16 cellular contexts compared by ENCODE assay signal in genomic region chr19:13001166-13001501, GRCh38. TPM values are rescaled to one million over a fixed set of nuclear protein-coding genes. Genes with fewer than 3 reads are reported as not detected.
DNase-seq lines count a peak whose midpoint lies in the region; ATAC-seq, FAIRE-seq and TF ChIP-seq lines count a peak whose summit lies in the region.
"Had no signal": no experiment of that assay in that cellular context is flagged by ENCODE, and none has a peak within 500 bp of the region (broad histone marks: within the 10 kb centered on the region; RNA-seq: fewer than 3 reads in every experiment).

No MANE protein-coding gene starts in this region.

- no peak overlapping the region for H3K4me2 ChIP-seq in HepG2 (ENCODE audit: low read depth, low read length)

- TF ChIP-seq POLR2A in HepG2 (IDR thresholded peaks at IDR 0.05; ENCODE audit: insufficient read depth in 1 of 2, low read depth in 2 of 2, low read length in 2 of 2) (no peak), right lobe of liver (IDR thresholded peaks at IDR 0.05) (no peak)

- POLR2A ChIA-PET in HepG2 (lab: Yijun Ruan, JAX), result interaction anchor here (0.6 to 1.8 kb wide), 3 partner anchors 12 to 60 kb away, joined by 3 to 8 read pairs (median 5); no protein-coding TSS in a partner anchor
- POLR2A ChIA-PET in naive thymus-derived CD8-positive, alpha-beta T cell (lab: Charles Lee), result interaction anchor here (1.1 kb wide), 1 partner anchor 13 kb away, joined by 3 read pairs; no protein-coding TSS in a partner anchor
- POLR2A ChIA-PET in activated CD4-positive, alpha-beta memory T cell treated with anti-CD3 and anti-CD28 coated beads, Interleukin-2, amount 10 ng/mL, durations not matched to agents 7 days and 5 days (lab: Charles Lee), result no interaction called here

- CTCF ChIA-PET in HepG2 (lab: Yijun Ruan, JAX; ENCODE audit: low intra/inter-chr PET ratio, low total read pairs), result no interaction called here
- CTCF ChIA-PET in activated CD4-positive, alpha-beta memory T cell treated with anti-CD3 and anti-CD28 coated beads, Interleukin-2, amount 10 ng/mL, durations not matched to agents 7 days and 5 days (lab: Charles Lee), result no interaction called here

- H3K4me3 Mint-ChIP-seq in naive thymus-derived CD8-positive, alpha-beta T cell, result no peak overlapping the region
- H3K4me3 Mint-ChIP-seq in activated CD4-positive, alpha-beta memory T cell treated with anti-CD3 and anti-CD28 coated beads, Interleukin-2, amount 10 ng/mL, durations not matched to agents 7 days and 5 days, result no peak overlapping the region
- H3K4me3 Mint-ChIP-seq: activated naive CD8-positive, alpha-beta T cell treated with anti-CD3 and anti-CD28 coated beads, Interleukin-2, amount 10 ng/mL, durations not matched to agents 7 days and 5 days had no signal

- H3K4me1 ChIP-seq in HepG2 (ENCODE audit: insufficient read depth, low read length) (peaks cover 27% of the 10 kb centered on the region), right lobe of liver (peaks cover 0 to 28% (median 3%) of the 10 kb centered on the region in 4 donors), skeletal muscle tissue (ENCODE audit: control insufficient read depth in 3 of 3, insufficient read depth in 3 of 3, low read length in 3 of 3) (peaks cover 81 to 92% (median 85%) of the 10 kb centered on the region in 3 donors)

- peaks cover 6% of the 10 kb centered on the region; the same call in 1 of the 2 replicates for H4K20me1 ChIP-seq in HepG2 (ENCODE audit: insufficient read depth, low read length)

- no peak overlapping the region for H3K27ac Mint-ChIP-seq in naive thymus-derived CD8-positive, alpha-beta T cell
- H3K27ac Mint-ChIP-seq in activated CD4-positive, alpha-beta memory T cell treated with anti-CD3 and anti-CD28 coated beads, Interleukin-2, amount 10 ng/mL, durations not matched to agents 7 days and 5 days, result no peak overlapping the region
- H3K27ac Mint-ChIP-seq: activated naive CD8-positive, alpha-beta T cell treated with anti-CD3 and anti-CD28 coated beads, Interleukin-2, amount 10 ng/mL, durations not matched to agents 7 days and 5 days had no signal

- ATAC-seq in HepG2 (no peak), right lobe of liver (no peak)
- ATAC-seq in naive thymus-derived CD8-positive, alpha-beta T cell, result no peak

- no peak overlapping the region for H2AFZ ChIP-seq in HepG2 (ENCODE audit: low read length)

- FAIRE-seq in HepG2 (lab: Jason Lieb, UNC), result no peak
- FAIRE-seq: GM19239 had no signal

- H3K9me3 ChIP-seq in HepG2 (ENCODE audit: low read length), result no peaks in the 10 kb centered on the region
- H3K9me3 ChIP-seq in right lobe of liver, result no peaks in the 10 kb centered on the region
- H3K9me3 ChIP-seq in skeletal muscle tissue (ENCODE audit: control insufficient read depth in 3 of 3, low read length in 3 of 3), result no peaks in the 10 kb centered on the region

- peaks cover 6 to 10% of the 10 kb centered on the region in 2 experiments; a peak in 4 of 5 replicates for H3K36me3 ChIP-seq in HepG2 (replicated peaks in 1 of 2; ENCODE audit: control insufficient read depth in 1 of 2, insufficient read depth in 2 of 2, low read length in 2 of 2)
- no peaks in the 10 kb centered on the region for H3K36me3 ChIP-seq in right lobe of liver
- peaks cover 10 to 15% (median 14%) of the 10 kb centered on the region in 3 donors for H3K36me3 ChIP-seq in skeletal muscle tissue (ENCODE audit: control insufficient read depth in 3 of 3, insufficient read depth in 3 of 3, low read length in 3 of 3)

- peaks cover under 1 to 9% (median 6%) of the 10 kb centered on the region in 4 donors for H3K4me1 Mint-ChIP-seq in naive thymus-derived CD8-positive, alpha-beta T cell
- H3K4me1 Mint-ChIP-seq in activated CD4-positive, alpha-beta memory T cell treated with anti-CD3 and anti-CD28 coated beads, Interleukin-2, amount 10 ng/mL, durations not matched to agents 7 days and 5 days, result no peaks in the 10 kb centered on the region
- H3K4me1 Mint-ChIP-seq: activated naive CD8-positive, alpha-beta T cell treated with anti-CD3 and anti-CD28 coated beads, Interleukin-2, amount 10 ng/mL, durations not matched to agents 7 days and 5 days had no signal

- TF ChIP-seq CTCF in HepG2 (CRISPR knock-in tag; IDR thresholded peaks at IDR 0.05) (no peak), right lobe of liver (IDR thresholded peaks at IDR 0.05) (no peak)

- H3K27ac ChIP-seq in HepG2 (ENCODE audit: extremely low read length, insufficient read depth, low read length) (no peak overlapping the region), right lobe of liver (no peak overlapping the region), layer of hippocampus (ENCODE audit: low read depth, low read length) (peak overlapping the region; percentile 97), skeletal muscle tissue (ENCODE audit: low read depth, low read length) (peak overlapping the region; percentile 99)

- H3K4me3 ChIP-seq in HepG2 (replicated peaks in 1 of 3; ENCODE audit: insufficient read depth in 1 of 3, low read depth in 2 of 3, low read length in 3 of 3) (no peak overlapping the region), right lobe of liver (no peak overlapping the region), skeletal muscle tissue (ENCODE audit: low read length in 3 of 3) (peak overlapping the region; percentile 49 to 78 (median 62))
- H3K4me3 ChIP-seq: lung had no signal

- TF ChIP-seq RAD21 in HepG2 (CRISPR knock-in tag; IDR thresholded peaks at IDR 0.05), result no peak

- 99% methylated on average over 18 of the region's 19 CpGs for WGBS in HepG2 (ENCODE audit: low lambda C conversion rate)
- 97% methylated on average over 10 of the region's 19 CpGs for WGBS in right lobe of liver (ENCODE audit: insufficient coverage, low coverage, low lambda C conversion rate, missing lambda C conversion rate)

- no peak for DNase-seq in HepG2 (ENCODE audit: low spot score)
- DNase-seq in right lobe of liver, result no peak
- no peak for DNase-seq in NK-92 (lab: John Stamatoyannopoulos, UW; ENCODE audit: unreplicated experiment)
- DNase-seq in naive thymus-derived CD8-positive, alpha-beta T cell, result no peak
- DNase-seq in activated CD8-positive, alpha-beta memory T cell treated with anti-CD3 and anti-CD28 coated beads for 24 hours, result no peak
- no peak for DNase-seq in activated CD4-positive, alpha-beta memory T cell treated with anti-CD3 and anti-CD28 coated beads, Interleukin-2, amount 10 ng/mL, durations not matched to agents 7 days and 5 days
- DNase-seq: activated naive CD8-positive, alpha-beta T cell treated with anti-CD3 and anti-CD28 coated beads, Interleukin-2, amount 10 ng/mL, durations not matched to agents 7 days and 5 days; NCI-H2029 treated with DMSO at 0.1 percent for 48 hours; NCI-H69; T-helper 1 cell had no signal

- H3K79me2 ChIP-seq in HepG2 (ENCODE audit: insufficient read depth, low read length), result peaks cover 55% of the 10 kb centered on the region

- no TSS peak for BruUV-seq in HepG2 (replicated peaks; lab: Mats Ljungman, UMichigan)

- H3K9ac ChIP-seq in HepG2 (ENCODE audit: insufficient read depth, low read depth, low read length) (no peak overlapping the region), skeletal muscle tissue (ENCODE audit: low read depth in 1 of 3, low read length in 3 of 3) (peak overlapping the region; percentile 79 to 94 (median 82))

- H3K36me3 Mint-ChIP-seq in naive thymus-derived CD8-positive, alpha-beta T cell, result no peaks in the 10 kb centered on the region
- H3K36me3 Mint-ChIP-seq in activated CD4-positive, alpha-beta memory T cell treated with anti-CD3 and anti-CD28 coated beads, Interleukin-2, amount 10 ng/mL, durations not matched to agents 7 days and 5 days (ENCODE audit: low read depth), result no peaks in the 10 kb centered on the region
- H3K36me3 Mint-ChIP-seq: activated naive CD8-positive, alpha-beta T cell treated with anti-CD3 and anti-CD28 coated beads, Interleukin-2, amount 10 ng/mL, durations not matched to agents 7 days and 5 days had no signal

- no peaks in the 10 kb centered on the region for H3K9me3 Mint-ChIP-seq in naive thymus-derived CD8-positive, alpha-beta T cell
- H3K9me3 Mint-ChIP-seq in activated CD4-positive, alpha-beta memory T cell treated with anti-CD3 and anti-CD28 coated beads, Interleukin-2, amount 10 ng/mL, durations not matched to agents 7 days and 5 days, result no peaks in the 10 kb centered on the region
- H3K9me3 Mint-ChIP-seq: activated naive CD8-positive, alpha-beta T cell treated with anti-CD3 and anti-CD28 coated beads, Interleukin-2, amount 10 ng/mL, durations not matched to agents 7 days and 5 days had no signal

- no peak for TF ChIP-seq EP300 in HepG2 (IDR thresholded peaks at IDR 0.05; ENCODE audit: low read depth in 2 of 2, low read length in 2 of 2)
- no peak for TF ChIP-seq EP300 in HepG2 (CRISPR knock-in tag; IDR thresholded peaks at IDR 0.05; ENCODE audit: borderline replicate concordance)

- in situ Hi-C loops in HepG2 (cut with HindIII; ENCODE audit: extremely low pct_ligation_motif_present, low pct_unique_long_range_greater_than_20kb), result no loop called here

- intact Hi-C loops in HepG2 (cut with micrococcal nuclease; ENCODE audit: unreplicated experiment), result no loop called here
- intact Hi-C loops in right lobe of liver (cut with DNase I), result no loop called here

- no peaks in the 10 kb centered on the region for H3K27me3 ChIP-seq in HepG2 (ENCODE audit: control insufficient read depth in 1 of 2, insufficient read depth in 2 of 2, low read length in 2 of 2)
- no peaks in the 10 kb centered on the region for H3K27me3 ChIP-seq in right lobe of liver
- H3K27me3 ChIP-seq in layer of hippocampus (ENCODE audit: control insufficient read depth, insufficient read depth, low read length), result no peaks in the 10 kb centered on the region
- peaks cover 0 to 3% (median 0%) of the 10 kb centered on the region in 3 donors for H3K27me3 ChIP-seq in skeletal muscle tissue (ENCODE audit: control insufficient read depth in 3 of 3, insufficient read depth in 3 of 3, low read length in 3 of 3)

- H3K27me3 Mint-ChIP-seq in naive thymus-derived CD8-positive, alpha-beta T cell, result peaks cover 0 to 5% (median 0%) of the 10 kb centered on the region in 5 donors
- H3K27me3 Mint-ChIP-seq in activated CD4-positive, alpha-beta memory T cell treated with anti-CD3 and anti-CD28 coated beads, Interleukin-2, amount 10 ng/mL, durations not matched to agents 7 days and 5 days, result peaks cover 28% of the 10 kb centered on the region

RNA-seq across cellular contexts. Expression of gene NFIX, which starts 5.9 kb away (rescaled TPM):
- total RNA-seq in HepG2 (2016; rRNA removed; fragmentation: Illumina TruSeq; extraction: Trizol), result 5.4 and 5.6 TPM in 2 replicates
- 16.3 and 20.2 TPM in 2 replicates for total RNA-seq in HepG2 (2016; cell fraction: cytosol; rRNA removed; fragmentation: Illumina TruSeq; extraction: Trizol; ENCODE audit: low read depth)
- 4.6 and 4.7 TPM in 2 replicates for total RNA-seq in HepG2 (2016; cell fraction: insoluble cytoplasmic fraction; rRNA removed; fragmentation: Illumina TruSeq; extraction: Trizol)
- total RNA-seq in HepG2 (2016; cell fraction: membrane; rRNA removed; fragmentation: Illumina TruSeq; extraction: Trizol), result 6.7 and 9.2 TPM in 2 replicates
- 4.9 and 6.0 TPM in 2 replicates for total RNA-seq in HepG2 (2016; cell fraction: nucleus; rRNA removed; fragmentation: Illumina TruSeq; extraction: Trizol)
- 3.0 and 3.4 TPM in 2 replicates for polyA plus RNA-seq in HepG2 (2011; rRNA removed)
- 1.4 and 1.6 TPM in 2 replicates for polyA plus RNA-seq in HepG2 (2011; cell fraction: cytosol; rRNA removed)
- polyA plus RNA-seq in HepG2 (2011; cell fraction: nucleus; rRNA removed), result 11.0 and 14.0 TPM in 2 replicates
- polyA plus RNA-seq in HepG2 (2012), result 9.0 and 12.2 TPM in 2 replicates
- 0.70 and 0.93 TPM in 2 replicates for polyA plus RNA-seq in HepG2 (2016; cell fraction: cytosol; fragmentation: Illumina TruSeq; extraction: Trizol; ENCODE audit: low read depth)
- 8.8 and 11.9 TPM in 2 replicates for polyA plus RNA-seq in HepG2 (2016; cell fraction: insoluble cytoplasmic fraction; fragmentation: Illumina TruSeq; extraction: Trizol; ENCODE audit: low read depth)
- 3.1 and 4.9 TPM in 2 replicates for polyA plus RNA-seq in HepG2 (2016; cell fraction: membrane; fragmentation: Illumina TruSeq; extraction: Trizol; ENCODE audit: low read depth)
- 14.6 and 14.7 TPM in 2 replicates for polyA plus RNA-seq in HepG2 (2016; cell fraction: nucleus; fragmentation: Illumina TruSeq; extraction: Trizol; ENCODE audit: insufficient read depth, low read depth)
- 0.82 and 6.2 TPM in 2 replicates for polyA minus RNA-seq in HepG2 (2011; rRNA and poly(A)+ RNA removed; ENCODE audit: low replicate concordance)
- 5.0 and 6.2 TPM in 2 replicates for polyA minus RNA-seq in HepG2 (2011; cell fraction: cytosol; rRNA and poly(A)+ RNA removed)
- 6.8 and 7.7 TPM in 2 replicates for polyA minus RNA-seq in HepG2 (2011; cell fraction: nucleus; rRNA and poly(A)+ RNA removed)
- total RNA-seq in right lobe of liver, result 10 to 100 TPM; 20.3 to 40.0 (median 26.7) TPM
- 49.1 TPM for total RNA-seq in skeletal muscle tissue
- 1 to 10 TPM; 4.9 to 8.6 TPM for total RNA-seq in naive thymus-derived CD8-positive, alpha-beta T cell
- 1 to 10 TPM in 1 of 3 donors, under 1 TPM in 1, not detected in 1; 0.68 to 1.5 TPM for polyA plus RNA-seq in naive thymus-derived CD8-positive, alpha-beta T cell
- total RNA-seq in activated CD4-positive, alpha-beta memory T cell treated with anti-CD3 and anti-CD28 coated beads, Interleukin-2, amount 10 ng/mL, durations not matched to agents 7 days and 5 days, result under 1 TPM in 1 of 2 experiments, not detected in 1; 0.05 TPM

RNA-seq across cellular contexts. Expression of gene DAND5, which starts 31.8 kb away (rescaled TPM):
- total RNA-seq in HepG2 (2016; rRNA removed; fragmentation: Illumina TruSeq; extraction: Trizol) (not detected in 2 replicates), right lobe of liver (not detected), skeletal muscle tissue (not detected)
- not detected in 2 replicates for total RNA-seq in HepG2 (2016; cell fraction: cytosol; rRNA removed; fragmentation: Illumina TruSeq; extraction: Trizol; ENCODE audit: low read depth)
- total RNA-seq in HepG2 (2016; cell fraction: insoluble cytoplasmic fraction; rRNA removed; fragmentation: Illumina TruSeq; extraction: Trizol), result not detected in 2 replicates
- total RNA-seq in HepG2 (2016; cell fraction: membrane; rRNA removed; fragmentation: Illumina TruSeq; extraction: Trizol), result not detected in 2 replicates
- total RNA-seq in HepG2 (2016; cell fraction: nucleus; rRNA removed; fragmentation: Illumina TruSeq; extraction: Trizol), result not detected in 2 replicates
- 0.04 TPM in 1 of 2 replicates, not detected in the other for polyA plus RNA-seq in HepG2 (2011; rRNA removed)
- polyA plus RNA-seq in HepG2 (2011; cell fraction: cytosol; rRNA removed), result 0.03 and 0.04 TPM in 2 replicates
- 0.10 and 0.13 TPM in 2 replicates for polyA plus RNA-seq in HepG2 (2011; cell fraction: nucleus; rRNA removed)
- not detected in 2 replicates for polyA plus RNA-seq in HepG2 (2012)
- not detected in 2 replicates for polyA plus RNA-seq in HepG2 (2016; cell fraction: cytosol; fragmentation: Illumina TruSeq; extraction: Trizol; ENCODE audit: low read depth)
- polyA plus RNA-seq in HepG2 (2016; cell fraction: insoluble cytoplasmic fraction; fragmentation: Illumina TruSeq; extraction: Trizol; ENCODE audit: low read depth), result not detected in 2 replicates
- not detected in 2 replicates for polyA plus RNA-seq in HepG2 (2016; cell fraction: membrane; fragmentation: Illumina TruSeq; extraction: Trizol; ENCODE audit: low read depth)
- polyA plus RNA-seq in HepG2 (2016; cell fraction: nucleus; fragmentation: Illumina TruSeq; extraction: Trizol; ENCODE audit: insufficient read depth, low read depth), result not detected in 2 replicates
- polyA minus RNA-seq in HepG2 (2011; rRNA and poly(A)+ RNA removed; ENCODE audit: low replicate concordance), result 0.40 TPM in 1 of 2 replicates, not detected in the other
- not detected in 2 replicates for polyA minus RNA-seq in HepG2 (2011; cell fraction: cytosol; rRNA and poly(A)+ RNA removed)
- not detected in 2 replicates for polyA minus RNA-seq in HepG2 (2011; cell fraction: nucleus; rRNA and poly(A)+ RNA removed)
- not detected for total RNA-seq in naive thymus-derived CD8-positive, alpha-beta T cell
- not detected for polyA plus RNA-seq in naive thymus-derived CD8-positive, alpha-beta T cell
- under 1 TPM; 0.13 to 0.15 TPM for total RNA-seq in activated CD4-positive, alpha-beta memory T cell treated with anti-CD3 and anti-CD28 coated beads, Interleukin-2, amount 10 ng/mL, durations not matched to agents 7 days and 5 days
- total RNA-seq: activated naive CD8-positive, alpha-beta T cell treated with anti-CD3 and anti-CD28 coated beads, Interleukin-2, amount 10 ng/mL, durations not matched to agents 7 days and 5 days; RPMI7951 had no signal
- polyA plus RNA-seq: AG04450 had no signal

RNA-seq across cellular contexts. Expression of gene GADD45GIP1, which starts 44.1 kb away (rescaled TPM):
- total RNA-seq in HepG2 (2016; rRNA removed; fragmentation: Illumina TruSeq; extraction: Trizol), result 24.6 and 37.4 TPM in 2 replicates
- total RNA-seq in HepG2 (2016; cell fraction: cytosol; rRNA removed; fragmentation: Illumina TruSeq; extraction: Trizol; ENCODE audit: low read depth), result 14.3 and 14.8 TPM in 2 replicates
- total RNA-seq in HepG2 (2016; cell fraction: insoluble cytoplasmic fraction; rRNA removed; fragmentation: Illumina TruSeq; extraction: Trizol), result 25.1 and 41.7 TPM in 2 replicates
- total RNA-seq in HepG2 (2016; cell fraction: membrane; rRNA removed; fragmentation: Illumina TruSeq; extraction: Trizol), result 14.2 and 15.7 TPM in 2 replicates
- total RNA-seq in HepG2 (2016; cell fraction: nucleus; rRNA removed; fragmentation: Illumina TruSeq; extraction: Trizol), result 8.8 and 9.5 TPM in 2 replicates
- 30.7 and 31.9 TPM in 2 replicates for polyA plus RNA-seq in HepG2 (2011; rRNA removed)
- 33.0 and 52.1 TPM in 2 replicates for polyA plus RNA-seq in HepG2 (2011; cell fraction: cytosol; rRNA removed)
- polyA plus RNA-seq in HepG2 (2011; cell fraction: nucleus; rRNA removed), result 13.9 and 14.0 TPM in 2 replicates
- polyA plus RNA-seq in HepG2 (2012), result 19.0 and 20.6 TPM in 2 replicates
- 24.7 and 26.7 TPM in 2 replicates for polyA plus RNA-seq in HepG2 (2016; cell fraction: cytosol; fragmentation: Illumina TruSeq; extraction: Trizol; ENCODE audit: low read depth)
- 71.6 and 84.3 TPM in 2 replicates for polyA plus RNA-seq in HepG2 (2016; cell fraction: insoluble cytoplasmic fraction; fragmentation: Illumina TruSeq; extraction: Trizol; ENCODE audit: low read depth)
- polyA plus RNA-seq in HepG2 (2016; cell fraction: membrane; fragmentation: Illumina TruSeq; extraction: Trizol; ENCODE audit: low read depth), result 20.1 and 21.0 TPM in 2 replicates
- polyA plus RNA-seq in HepG2 (2016; cell fraction: nucleus; fragmentation: Illumina TruSeq; extraction: Trizol; ENCODE audit: insufficient read depth, low read depth), result 27.9 and 29.2 TPM in 2 replicates
- 6.2 and 12.6 TPM in 2 replicates for polyA minus RNA-seq in HepG2 (2011; rRNA and poly(A)+ RNA removed; ENCODE audit: low replicate concordance)
- polyA minus RNA-seq in HepG2 (2011; cell fraction: cytosol; rRNA and poly(A)+ RNA removed), result 9.9 and 11.7 TPM in 2 replicates
- 3.2 and 3.7 TPM in 2 replicates for polyA minus RNA-seq in HepG2 (2011; cell fraction: nucleus; rRNA and poly(A)+ RNA removed)
- 10 to 100 TPM in 3 of 6 experiments, 1 to 10 TPM in 3; 7.7 to 29.3 (median 10.0) TPM for total RNA-seq in right lobe of liver
- total RNA-seq in skeletal muscle tissue, result 21.4 TPM
- 10 to 100 TPM; 17.3 to 17.8 TPM for total RNA-seq in naive thymus-derived CD8-positive, alpha-beta T cell
- polyA plus RNA-seq in naive thymus-derived CD8-positive, alpha-beta T cell, result 10 to 100 TPM; 59.4 to 65.1 (median 64.7) TPM
- total RNA-seq in activated CD4-positive, alpha-beta memory T cell treated with anti-CD3 and anti-CD28 coated beads, Interleukin-2, amount 10 ng/mL, durations not matched to agents 7 days and 5 days, result 10 to 100 TPM; 17.5 to 18.4 TPM

RNA-seq across cellular contexts. Expression of gene RAD23A, which starts 55.5 kb away (rescaled TPM):
- total RNA-seq in HepG2 (2016; rRNA removed; fragmentation: Illumina TruSeq; extraction: Trizol) (34.6 and 42.5 TPM in 2 replicates), right lobe of liver (10 to 100 TPM; 37.8 to 69.0 (median 52.9) TPM), skeletal muscle tissue (57.9 TPM)
- total RNA-seq in HepG2 (2016; cell fraction: cytosol; rRNA removed; fragmentation: Illumina TruSeq; extraction: Trizol; ENCODE audit: low read depth), result 64.7 and 77.4 TPM in 2 replicates
- total RNA-seq in HepG2 (2016; cell fraction: insoluble cytoplasmic fraction; rRNA removed; fragmentation: Illumina TruSeq; extraction: Trizol), result 29.6 and 43.3 TPM in 2 replicates
- total RNA-seq in HepG2 (2016; cell fraction: membrane; rRNA removed; fragmentation: Illumina TruSeq; extraction: Trizol), result 95.2 and 117 TPM in 2 replicates
- total RNA-seq in HepG2 (2016; cell fraction: nucleus; rRNA removed; fragmentation: Illumina TruSeq; extraction: Trizol), result 27.5 and 30.5 TPM in 2 replicates
- polyA plus RNA-seq in HepG2 (2011; rRNA removed), result 50.3 and 54.2 TPM in 2 replicates
- 51.8 and 73.5 TPM in 2 replicates for polyA plus RNA-seq in HepG2 (2011; cell fraction: cytosol; rRNA removed)
- 80.8 and 87.8 TPM in 2 replicates for polyA plus RNA-seq in HepG2 (2011; cell fraction: nucleus; rRNA removed)
- 95.7 and 105 TPM in 2 replicates for polyA plus RNA-seq in HepG2 (2012)
- 137 and 157 TPM in 2 replicates for polyA plus RNA-seq in HepG2 (2016; cell fraction: cytosol; fragmentation: Illumina TruSeq; extraction: Trizol; ENCODE audit: low read depth)
- 55.9 and 73.5 TPM in 2 replicates for polyA plus RNA-seq in HepG2 (2016; cell fraction: insoluble cytoplasmic fraction; fragmentation: Illumina TruSeq; extraction: Trizol; ENCODE audit: low read depth)
- polyA plus RNA-seq in HepG2 (2016; cell fraction: membrane; fragmentation: Illumina TruSeq; extraction: Trizol; ENCODE audit: low read depth), result 175 and 195 TPM in 2 replicates
- polyA plus RNA-seq in HepG2 (2016; cell fraction: nucleus; fragmentation: Illumina TruSeq; extraction: Trizol; ENCODE audit: insufficient read depth, low read depth), result 90.3 and 97.5 TPM in 2 replicates
- polyA minus RNA-seq in HepG2 (2011; rRNA and poly(A)+ RNA removed; ENCODE audit: low replicate concordance), result 54.6 and 102 TPM in 2 replicates
- polyA minus RNA-seq in HepG2 (2011; cell fraction: cytosol; rRNA and poly(A)+ RNA removed), result 52.5 and 54.0 TPM in 2 replicates
- 20.0 and 27.4 TPM in 2 replicates for polyA minus RNA-seq in HepG2 (2011; cell fraction: nucleus; rRNA and poly(A)+ RNA removed)
- 100 to 1,000 TPM; 117 to 125 TPM for total RNA-seq in naive thymus-derived CD8-positive, alpha-beta T cell
- 100 to 1,000 TPM in 2 of 3 donors, 10 to 100 TPM in 1; 78.0 to 114 (median 102) TPM for polyA plus RNA-seq in naive thymus-derived CD8-positive, alpha-beta T cell
- 100 to 1,000 TPM; 119 to 123 TPM for total RNA-seq in activated CD4-positive, alpha-beta memory T cell treated with anti-CD3 and anti-CD28 coated beads, Interleukin-2, amount 10 ng/mL, durations not matched to agents 7 days and 5 days

Comparison
In these comparisons a context has a peak if more than half of its experiments do, and no peak if none do; other contexts are left out.
1. H3K27ac ChIP-seq: peak in layer of hippocampus (single experiment) and skeletal muscle tissue (single experiment); none in HepG2 (single experiment) and right lobe of liver (0 of 3).
2. H3K4me3 ChIP-seq: peak in skeletal muscle tissue (3 of 3); none in HepG2 (0 of 3) and right lobe of liver (0 of 3).